Comparison of ENCODE assay signal across 10 cellular contexts in the genomic region with DNA sequence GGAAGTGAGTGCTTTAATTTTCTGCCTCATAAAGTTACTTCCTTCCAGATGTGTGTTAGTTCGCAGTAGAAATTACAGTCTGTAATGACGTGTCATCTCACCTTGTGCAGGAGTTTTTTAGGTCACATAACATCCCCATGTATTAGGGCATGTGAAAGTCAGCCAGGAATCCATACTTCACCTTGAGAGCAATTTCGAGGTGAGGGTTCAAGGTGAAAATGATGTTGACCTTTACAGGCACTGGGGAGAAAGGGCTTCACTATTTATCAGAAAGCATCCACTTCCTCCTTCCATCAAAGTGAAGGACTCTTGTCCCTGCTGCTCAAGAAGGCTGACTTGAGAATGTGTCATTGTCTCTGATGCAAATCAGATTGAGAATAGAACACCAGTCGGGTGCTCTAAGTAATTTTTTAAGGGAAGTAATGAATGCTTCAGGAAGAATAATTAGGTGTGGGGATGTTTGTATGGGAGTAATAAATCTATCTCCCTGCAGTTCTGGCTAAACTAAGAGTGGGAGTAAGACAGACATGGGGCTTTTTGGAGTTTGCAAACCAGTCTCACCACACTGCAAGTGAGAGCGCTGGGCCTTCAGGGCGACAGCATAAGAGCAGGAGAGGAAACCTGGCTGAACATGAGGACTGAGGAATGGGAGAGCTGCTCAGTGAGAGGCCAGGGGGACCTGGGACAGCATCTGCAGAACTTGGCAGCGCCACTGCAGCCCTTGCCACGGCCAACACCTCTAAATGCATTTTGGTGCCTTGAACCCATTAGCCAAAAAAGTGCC.
DNase-seq lines count a peak whose midpoint lies in the region; ATAC-seq and TF ChIP-seq lines count a peak whose summit lies in the region.
"Had no signal": no experiment of that assay in that cellular context is flagged by ENCODE, and none has a peak within 500 bp of the region (broad histone marks: within the 10 kb centered on the region; RNA-seq: fewer than 3 reads in every experiment).

No MANE protein-coding gene starts in this region.

- H3K9me3 ChIP-seq in SK-N-SH: no peaks in the 10 kb centered on the region

- TF ChIP-seq RAD21 in SK-N-SH (IDR thresholded peaks at IDR 0.05; ENCODE audit: low read length): no peak

- H3K9ac ChIP-seq in SK-N-SH: no peak overlapping the region

- WGBS in SK-N-SH (ENCODE audit: low lambda C conversion rate): 90% methylated on average over 8 of the region's 8 CpGs

- no peak overlapping the region for H2AFZ ChIP-seq in SK-N-SH (ENCODE audit: low read depth)

- peaks cover 0 to 8% of the 10 kb centered on the region in 2 experiments; a peak in 3 of 4 replicates for H3K4me1 ChIP-seq in SK-N-SH (ENCODE audit: control insufficient read depth in 1 of 2, insufficient read depth in 2 of 2, low read depth in 1 of 2, low read length in 1 of 2)

- H3K27me3 Mint-ChIP-seq in stimulated activated naive CD8-positive, alpha-beta T cell treated with anti-CD3 and anti-CD28 coated beads, Interleukin-15, amount 100 ng/mL, for 72 hours: peaks cover 24% of the 10 kb centered on the region

- H3K4me3 ChIP-seq in SK-N-SH (ENCODE audit: low read depth in 2 of 2, low read length in 1 of 2): no peak overlapping the region

- no peaks in the 10 kb centered on the region for H3K4me1 Mint-ChIP-seq in stimulated activated naive CD8-positive, alpha-beta T cell treated with anti-CD3 and anti-CD28 coated beads, Interleukin-15, amount 100 ng/mL, for 72 hours

- intact Hi-C loops in head of caudate nucleus (cut with DNase I): no loop called here

- no peak for TF ChIP-seq CTCF in SK-N-SH (IDR thresholded peaks at IDR 0.05)

- DNase-seq in SK-N-SH (no peak), head of caudate nucleus (no peak)
- DNase-seq in stimulated activated naive CD8-positive, alpha-beta T cell treated with anti-CD3 and anti-CD28 coated beads, Interleukin-15, amount 100 ng/mL, for 72 hours: no peak
- no peak for DNase-seq in activated naive CD4-positive, alpha-beta T cell treated with anti-CD3 and anti-CD28 coated beads, Interleukin-2, amount 50 U/mL, for 16 hours
- DNase-seq: NCI-H2227 treated with DMSO at 0.1 percent for 48 hours had no signal

- no peak overlapping the region for H3K4me2 ChIP-seq in SK-N-SH

- no peaks in the 10 kb centered on the region for H4K20me1 ChIP-seq in SK-N-SH (ENCODE audit: insufficient read depth)

- no peaks in the 10 kb centered on the region for H3K27me3 ChIP-seq in SK-N-SH (ENCODE audit: insufficient read depth)

- TF ChIP-seq EP300 in SK-N-SH (IDR thresholded peaks at IDR 0.05; ENCODE audit: borderline replicate concordance in 1 of 2, low read depth in 1 of 2, low read length in 1 of 2): no peak

- H3K9me2 ChIP-seq in SK-N-SH: no peaks in the 10 kb centered on the region

- CTCF ChIA-PET in SK-N-SH (lab: Yijun Ruan, JAX): interaction anchor here (0.9 to 1.6 kb wide), 4 partner anchors 10 to 101 kb away, joined by 3 to 7 read pairs (median 4); a partner anchor contains a TSS

- H3K9me3 Mint-ChIP-seq in stimulated activated naive CD8-positive, alpha-beta T cell treated with anti-CD3 and anti-CD28 coated beads, Interleukin-15, amount 100 ng/mL, for 72 hours: peaks cover 4 to 9% of the 10 kb centered on the region in 2 donors

- no peaks in the 10 kb centered on the region for H3K79me2 ChIP-seq in SK-N-SH (ENCODE audit: insufficient read depth)

- H3F3A ChIP-seq in SK-N-SH (replicated peaks; ENCODE audit: insufficient read depth): no peaks in the 10 kb centered on the region

- H3K27ac ChIP-seq in SK-N-SH (ENCODE audit: low read depth in 2 of 2, low read length in 1 of 2) (no peak overlapping the region; a peak in 1 of 4 replicates), temporal lobe (ENCODE audit: low read depth, low read length) (peak overlapping the region; percentile 40)

- no peak overlapping the region for H3K4me3 Mint-ChIP-seq in stimulated activated naive CD8-positive, alpha-beta T cell treated with anti-CD3 and anti-CD28 coated beads, Interleukin-15, amount 100 ng/mL, for 72 hours
- H3K4me3 Mint-ChIP-seq: activated naive CD8-positive, alpha-beta T cell had no signal

- POLR2A ChIA-PET in SK-N-SH (lab: Yijun Ruan, JAX): no interaction called here

- ATAC-seq in SK-N-SH treated with all-trans-retinoic acid at 6 μM for 48 hours (peak; percentile 18; the same call in 1 of the 3 replicates), HG02678 (IDR thresholded peaks at IDR 0.05; ENCODE audit: unreplicated experiment) (peak; percentile 62), HG03571 (IDR thresholded peaks at IDR 0.05; ENCODE audit: unreplicated experiment) (peak; percentile 62)
- ATAC-seq in stimulated activated naive CD8-positive, alpha-beta T cell treated with anti-CD3 and anti-CD28 coated beads, Interleukin-15, amount 100 ng/mL, for 72 hours: no peak

- H3K27ac Mint-ChIP-seq in stimulated activated naive CD8-positive, alpha-beta T cell treated with anti-CD3 and anti-CD28 coated beads, Interleukin-15, amount 100 ng/mL, for 72 hours: no peak overlapping the region
- H3K27ac Mint-ChIP-seq: activated naive CD8-positive, alpha-beta T cell had no signal

- H3K36me3 ChIP-seq in SK-N-SH (replicated peaks in 1 of 2; ENCODE audit: control insufficient read depth in 1 of 2, insufficient read depth in 2 of 2, low read length in 1 of 2): peaks cover 6 to 18% of the 10 kb centered on the region in 2 experiments

TF ChIP-seq in SK-N-SH treated with all-trans-retinoic acid at 6 μM for 48 hours, 23 proteins besides CTCF, POLR2A, EP300 and RAD21 (continues in another document):
- no peak for TF ChIP-seq BACH2 (CRISPR knock-in tag; IDR thresholded peaks at IDR 0.05; ENCODE audit: borderline replicate concordance)
- TF ChIP-seq CSDC2 (CRISPR knock-in tag; IDR thresholded peaks at IDR 0.05): no peak
- TF ChIP-seq ZC3H10 (CRISPR knock-in tag; IDR thresholded peaks at IDR 0.05): no peak
- no peak for TF ChIP-seq RARB (CRISPR knock-in tag; IDR thresholded peaks at IDR 0.05)
- TF ChIP-seq OSR1 (CRISPR knock-in tag; IDR thresholded peaks at IDR 0.05): no peak
- TF ChIP-seq TCF4 (CRISPR knock-in tag; IDR thresholded peaks at IDR 0.05; ENCODE audit: borderline replicate concordance): no peak
- TF ChIP-seq, protein P1, sequence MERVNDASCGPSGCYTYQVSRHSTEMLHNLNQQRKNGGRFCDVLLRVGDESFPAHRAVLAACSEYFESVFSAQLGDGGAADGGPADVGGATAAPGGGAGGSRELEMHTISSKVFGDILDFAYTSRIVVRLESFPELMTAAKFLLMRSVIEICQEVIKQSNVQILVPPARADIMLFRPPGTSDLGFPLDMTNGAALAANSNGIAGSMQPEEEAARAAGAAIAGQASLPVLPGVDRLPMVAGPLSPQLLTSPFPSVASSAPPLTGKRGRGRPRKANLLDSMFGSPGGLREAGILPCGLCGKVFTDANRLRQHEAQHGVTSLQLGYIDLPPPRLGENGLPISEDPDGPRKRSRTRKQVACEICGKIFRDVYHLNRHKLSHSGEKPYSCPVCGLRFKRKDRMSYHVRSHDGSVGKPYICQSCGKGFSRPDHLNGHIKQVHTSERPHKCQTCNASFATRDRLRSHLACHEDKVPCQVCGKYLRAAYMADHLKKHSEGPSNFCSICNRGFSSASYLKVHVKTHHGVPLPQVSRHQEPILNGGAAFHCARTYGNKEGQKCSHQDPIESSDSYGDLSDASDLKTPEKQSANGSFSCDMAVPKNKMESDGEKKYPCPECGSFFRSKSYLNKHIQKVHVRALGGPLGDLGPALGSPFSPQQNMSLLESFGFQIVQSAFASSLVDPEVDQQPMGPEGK (CRISPR knock-in tag; IDR thresholded peaks at IDR 0.05; ENCODE audit: borderline replicate concordance): no peak
- TF ChIP-seq ZFP30 (CRISPR knock-in tag; IDR thresholded peaks at IDR 0.05): no peak
- TF ChIP-seq TOX (CRISPR knock-in tag; IDR thresholded peaks at IDR 0.05; ENCODE audit: borderline replicate concordance): no peak

TF ChIP-seq in SK-N-SH, 30 proteins besides CTCF, POLR2A, EP300 and RAD21 (continues in another document):
- no peak for TF ChIP-seq TAF1 (IDR thresholded peaks at IDR 0.05; ENCODE audit: borderline replicate concordance, low read depth, low read length)
- no peak for TF ChIP-seq NFIC (IDR thresholded peaks at IDR 0.05; ENCODE audit: borderline replicate concordance)
- TF ChIP-seq MXI1 (IDR thresholded peaks at IDR 0.05; ENCODE audit: low read depth, low read length): no peak
- TF ChIP-seq, protein P2, sequence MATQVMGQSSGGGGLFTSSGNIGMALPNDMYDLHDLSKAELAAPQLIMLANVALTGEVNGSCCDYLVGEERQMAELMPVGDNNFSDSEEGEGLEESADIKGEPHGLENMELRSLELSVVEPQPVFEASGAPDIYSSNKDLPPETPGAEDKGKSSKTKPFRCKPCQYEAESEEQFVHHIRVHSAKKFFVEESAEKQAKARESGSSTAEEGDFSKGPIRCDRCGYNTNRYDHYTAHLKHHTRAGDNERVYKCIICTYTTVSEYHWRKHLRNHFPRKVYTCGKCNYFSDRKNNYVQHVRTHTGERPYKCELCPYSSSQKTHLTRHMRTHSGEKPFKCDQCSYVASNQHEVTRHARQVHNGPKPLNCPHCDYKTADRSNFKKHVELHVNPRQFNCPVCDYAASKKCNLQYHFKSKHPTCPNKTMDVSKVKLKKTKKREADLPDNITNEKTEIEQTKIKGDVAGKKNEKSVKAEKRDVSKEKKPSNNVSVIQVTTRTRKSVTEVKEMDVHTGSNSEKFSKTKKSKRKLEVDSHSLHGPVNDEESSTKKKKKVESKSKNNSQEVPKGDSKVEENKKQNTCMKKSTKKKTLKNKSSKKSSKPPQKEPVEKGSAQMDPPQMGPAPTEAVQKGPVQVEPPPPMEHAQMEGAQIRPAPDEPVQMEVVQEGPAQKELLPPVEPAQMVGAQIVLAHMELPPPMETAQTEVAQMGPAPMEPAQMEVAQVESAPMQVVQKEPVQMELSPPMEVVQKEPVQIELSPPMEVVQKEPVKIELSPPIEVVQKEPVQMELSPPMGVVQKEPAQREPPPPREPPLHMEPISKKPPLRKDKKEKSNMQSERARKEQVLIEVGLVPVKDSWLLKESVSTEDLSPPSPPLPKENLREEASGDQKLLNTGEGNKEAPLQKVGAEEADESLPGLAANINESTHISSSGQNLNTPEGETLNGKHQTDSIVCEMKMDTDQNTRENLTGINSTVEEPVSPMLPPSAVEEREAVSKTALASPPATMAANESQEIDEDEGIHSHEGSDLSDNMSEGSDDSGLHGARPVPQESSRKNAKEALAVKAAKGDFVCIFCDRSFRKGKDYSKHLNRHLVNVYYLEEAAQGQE (IDR thresholded peaks at IDR 0.05; ENCODE audit: low read depth, low read length): no peak
- no peak for TF ChIP-seq MEF2A (IDR thresholded peaks at IDR 0.05; ENCODE audit: borderline replicate concordance, low read depth)
- TF ChIP-seq FOXJ3 (CRISPR knock-in tag; IDR thresholded peaks at IDR 0.05): no peak
